ENCODE assay signal across 12 cellular contexts in the genomic region with DNA sequence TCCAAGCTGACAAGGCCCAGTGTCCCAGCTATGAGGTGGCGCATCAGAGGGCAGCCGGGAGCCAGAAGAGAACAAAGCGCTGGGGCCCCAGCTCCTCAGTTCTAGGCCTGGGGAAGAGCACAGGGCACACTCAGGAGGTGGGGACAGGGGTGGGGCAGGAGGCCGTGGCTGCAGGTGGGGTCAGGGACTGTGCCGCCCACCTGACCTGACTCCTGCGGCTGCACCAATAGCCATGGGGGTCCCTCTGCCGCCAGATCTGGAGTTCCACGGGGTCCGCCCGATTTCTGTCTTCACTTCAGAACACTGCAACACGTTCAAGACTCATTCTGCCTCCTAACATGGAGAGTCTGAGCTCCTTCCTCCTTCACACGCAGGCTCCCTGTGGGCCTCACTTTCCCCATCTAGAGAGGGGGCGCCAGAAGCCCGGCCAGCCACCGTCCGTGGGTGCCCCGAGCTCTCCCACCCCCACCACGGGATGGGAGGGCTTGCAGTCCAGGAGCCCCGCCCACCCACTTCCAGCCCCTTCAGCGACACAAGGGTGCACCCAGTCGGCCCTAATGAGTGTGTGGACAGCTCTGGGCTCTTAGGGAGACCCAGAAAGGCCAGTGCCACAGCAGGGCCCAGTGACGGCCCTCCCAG.
"Had no signal": no experiment of that assay in that cellular context is flagged by ENCODE, and none has a peak within 500 bp of the region (broad histone marks: within the 10 kb centered on the region; RNA-seq: fewer than 3 reads in every experiment).

No MANE protein-coding gene starts in this region.

- DNase-seq: activated CD4-positive, alpha-beta memory T cell treated with anti-CD3 and anti-CD28 coated beads for 36 hours; activated gamma-delta T cell treated with Interleukin-2 at 50 U/mL for 16 hours; activated T-cell treated with anti-CD3 and anti-CD28 coated beads, Interleukin-2, amount 50 U/mL, for 72 hours; esophagus squamous epithelium; gastrocnemius medialis; naive thymus-derived CD4-positive, alpha-beta T cell; stimulated activated CD4-positive, alpha-beta T cell treated with anti-CD3 and anti-CD28 coated beads, Interleukin-4, amount 100 ng/mL, for 1 hour; stimulated activated CD8-positive, alpha-beta memory T cell treated with anti-CD3 and anti-CD28 coated beads, Interleukin-4, amount 100 ng/mL, for 48 hours had no signal

- H3K4me3 Mint-ChIP-seq: activated CD4-positive, alpha-beta memory T cell treated with anti-CD3 and anti-CD28 coated beads for 36 hours; activated T-cell treated with anti-CD3 and anti-CD28 coated beads, Interleukin-2, amount 50 U/mL, for 72 hours; naive thymus-derived CD4-positive, alpha-beta T cell; stimulated activated naive CD8-positive, alpha-beta T cell treated with anti-CD3 and anti-CD28 coated beads, Interleukin-15, Interleukin-2, amounts not matched to agents 100 ng/mL and 50 ng/mL, for 24 hours had no signal

- H3K27ac Mint-ChIP-seq: activated CD4-positive, alpha-beta memory T cell treated with anti-CD3 and anti-CD28 coated beads for 36 hours; activated T-cell treated with anti-CD3 and anti-CD28 coated beads, Interleukin-2, amount 50 U/mL, for 72 hours; stimulated activated naive CD8-positive, alpha-beta T cell treated with anti-CD3 and anti-CD28 coated beads, Interleukin-15, Interleukin-2, amounts not matched to agents 100 ng/mL and 50 ng/mL, for 24 hours had no signal

- H3K27ac ChIP-seq: esophagus squamous epithelium, gastrocnemius medialis, upper lobe of left lung had no signal

- H3K27me3 Mint-ChIP-seq: activated CD4-positive, alpha-beta memory T cell treated with anti-CD3 and anti-CD28 coated beads for 36 hours; stimulated activated naive CD8-positive, alpha-beta T cell treated with anti-CD3 and anti-CD28 coated beads, Interleukin-15, Interleukin-2, amounts not matched to agents 100 ng/mL and 50 ng/mL, for 24 hours had no signal

- H3K9me3 ChIP-seq: breast epithelium, esophagus squamous epithelium, gastrocnemius medialis, upper lobe of left lung had no signal

- H3K4me3 ChIP-seq: breast epithelium, esophagus squamous epithelium, gastrocnemius medialis, upper lobe of left lung had no signal

- H3K36me3 ChIP-seq: breast epithelium, gastrocnemius medialis had no signal

- ATAC-seq: activated CD4-positive, CD25-positive, alpha-beta regulatory T cell treated with anti-CD3 and anti-CD28 coated beads, Interleukin-2, amount 50 U/mL, for 24 hours; activated T-cell treated with anti-CD3 and anti-CD28 coated beads, Interleukin-2, amount 50 U/mL, for 72 hours; gastrocnemius medialis; naive thymus-derived CD4-positive, alpha-beta T cell had no signal

- H3K27me3 ChIP-seq: breast epithelium, esophagus squamous epithelium, gastrocnemius medialis, upper lobe of left lung had no signal

- H3K4me1 ChIP-seq: breast epithelium had no signal
